8 cellular contexts compared by ENCODE assay signal in the genomic region with DNA sequence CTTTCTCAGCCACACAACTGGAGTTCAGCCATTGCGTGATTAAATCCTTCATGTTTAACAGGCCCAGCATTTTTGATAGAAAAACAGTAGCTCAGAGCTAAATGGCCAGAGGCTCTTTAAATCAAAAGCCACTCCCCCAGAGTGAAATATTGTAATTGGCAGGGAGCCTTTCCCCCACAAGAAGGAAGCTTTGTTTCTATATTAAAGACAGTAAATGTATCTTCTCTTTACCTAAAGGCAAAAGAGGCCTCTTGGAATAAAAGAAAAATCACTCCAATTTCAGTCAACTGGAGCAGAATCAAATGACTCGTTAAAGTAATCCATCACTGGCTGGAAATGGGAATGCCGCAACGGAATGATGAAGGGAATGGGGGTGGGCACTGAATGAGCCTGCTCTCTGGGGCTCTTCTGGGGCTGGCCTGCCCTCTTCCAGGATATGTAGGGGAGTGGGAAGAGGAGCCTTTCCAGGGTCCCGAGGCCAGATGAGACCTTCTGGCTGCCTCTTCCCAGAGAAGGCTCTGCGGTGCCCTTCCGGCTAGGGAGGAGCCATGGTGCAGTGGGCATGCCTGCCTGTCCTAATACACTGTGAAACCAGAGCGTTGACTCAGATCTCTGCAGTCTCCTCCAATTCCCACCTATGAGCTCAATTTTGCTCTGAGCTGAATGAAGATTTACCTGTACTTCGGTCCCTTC. TPM values are rescaled to one million over a fixed set of nuclear protein-coding genes. Genes with fewer than 3 reads are reported as not detected.
DNase-seq lines count a peak whose midpoint lies in the region; FAIRE-seq and TF ChIP-seq lines count a peak whose summit lies in the region.

No MANE protein-coding gene starts in this region.

- TF ChIP-seq CTCF in adrenal gland (IDR thresholded peaks at IDR 0.05) (no peak), spleen (IDR thresholded peaks at IDR 0.05 in 8 of 11, conservative IDR thresholded peaks at IDR 0.05 in 3 of 11) (no peak), GM10248 (IDR thresholded peaks at IDR 0.05; ENCODE audit: control extremely low read depth, extremely low read depth, low read depth, missing control alignments) (no peak)

- TF ChIP-seq POLR2A in adrenal gland (IDR thresholded peaks at IDR 0.05), result peak in 1 of 2 donors; percentile 56
- TF ChIP-seq POLR2A in spleen (IDR thresholded peaks at IDR 0.05), result no peak
- TF ChIP-seq POLR2A in GM12891 (IDR thresholded peaks at IDR 0.05; ENCODE audit: low read depth, low read length), result no peak

- H3K27me3 ChIP-seq in adrenal gland (no peaks in the 10 kb centered on the region), spleen (replicated peaks in 1 of 7) (no peaks in the 10 kb centered on the region)

- FAIRE-seq in GM12891 (lab: Jason Lieb, UNC), result no peak

- POLR2A ChIA-PET in GM10248 (lab: Yijun Ruan, JAX), result no interaction called here

- intact Hi-C loops in adrenal gland (cut with DNase I) (no loop called here), spleen (cut with DNase I; ENCODE audit: low total_unique reads) (no loop called here)

- whole genome bisulfite sequencing in adrenal gland, 4 donors, result 19 to 29% (median 21%) methylated on average over 9 of the region's 9 CpGs
- 53 to 68% (median 62%) methylated on average over 9 of the region's 9 CpGs for WGBS in spleen, 5 donors

- CTCF ChIA-PET in GM10248 (lab: Yijun Ruan, JAX), result interaction anchor here (1.0 to 2.6 kb wide), 4 partner anchors 9 to 29 kb away, joined by 3 to 7 read pairs (median 5); no protein-coding TSS in a partner anchor

- H3K27ac ChIP-seq in adrenal gland (peak overlapping the region; percentile 40 to 87 (median 77)), spleen (peak overlapping the region in 6 of 8 donors; percentile 44 to 79 (median 58))

- DNase-seq in HPDE6-E6E7 (ENCODE audit: extremely low spot score) (peak; percentile 53), adrenal gland (peak; percentile 51 to 74 (median 61)), inferior parietal cortex (ENCODE audit: extremely low spot score) (peak; percentile 76), spleen (no peak), GM10248 (ENCODE audit: extremely low spot score) (no peak), GM12891 (ENCODE audit: insufficient read length, low spot score) (no peak), ureter (ENCODE audit: low spot score) (no peak)
- DNase-seq in effector CD4-positive, alpha-beta T cell, result no peak

- H3K36me3 ChIP-seq in adrenal gland (replicated peaks in 1 of 2), result no peaks in the 10 kb centered on the region
- H3K36me3 ChIP-seq in spleen, result no peaks in the 10 kb centered on the region

- no peaks in the 10 kb centered on the region for H3K9me3 ChIP-seq in adrenal gland (replicated peaks in 1 of 3)
- no peaks in the 10 kb centered on the region for H3K9me3 ChIP-seq in spleen

- peak overlapping the region in 3 of 4 donors; percentile 8 to 54 (median 18) for H3K4me3 ChIP-seq in adrenal gland
- H3K4me3 ChIP-seq in spleen, result peak overlapping the region; percentile 19 to 64 (median 26)

- H3K4me1 ChIP-seq in adrenal gland (replicated peaks in 1 of 2) (peaks cover 0 to 9% of the 10 kb centered on the region in 2 donors), spleen (peaks cover 0 to 4% (median 0%) of the 10 kb centered on the region in 6 donors)

TF ChIP-seq in GM12891, 5 proteins besides CTCF, POLR2A, EP300 and RAD21:
- TF ChIP-seq TAF1 (IDR thresholded peaks at IDR 0.05; ENCODE audit: low read depth, low read length) (no peak), PAX5 (IDR thresholded peaks at IDR 0.05; ENCODE audit: insufficient read depth, low read length, severe bottlenecking) (no peak), SPI1 (IDR thresholded peaks at IDR 0.05; ENCODE audit: low read depth, low read length) (no peak), POLR2AphosphoS5 (IDR thresholded peaks at IDR 0.05; ENCODE audit: low read depth, low read length) (no peak), POU2F2 (IDR thresholded peaks at IDR 0.05; ENCODE audit: low read depth, low read length) (no peak)
TF ChIP-seq in GM12891: peak in this region for 0.

RNA-seq across cellular contexts. Expression of a gene that starts 45.2 kb away (rescaled TPM):
- total RNA-seq in adrenal gland, result under 1 TPM in 6 of 8 donors, not detected in 2; 0.28 to 0.93 (median 0.59) TPM
- 1 to 10 TPM in 2 of 3 donors, under 1 TPM in 1; 0.73 to 3.8 (median 2.1) TPM for polyA plus RNA-seq in adrenal gland
- 1 to 10 TPM in 1 of 7 donors, under 1 TPM in 6; 0.34 to 1.4 (median 0.43) TPM for total RNA-seq in spleen
- polyA plus RNA-seq in spleen, result under 1 TPM; 0.20 to 0.77 (median 0.29) TPM
- 0.50 TPM for polyA plus RNA-seq in GM12891 (2012; ENCODE audit: low read depth, missing spikeins)
- 3.6 TPM for total RNA-seq in ureter

Comparison
In these comparisons a context has a peak if more than half of its experiments do, and no peak if none do; other contexts are left out.
1. DNase-seq: peak in HPDE6-E6E7 (single experiment), adrenal gland (7 of 7) and inferior parietal cortex (single experiment); none in spleen (single experiment), effector CD4-positive, alpha-beta T cell (single experiment), GM10248 (single experiment), GM12891 (single experiment) and ureter (single experiment).